Comparison of ENCODE assay signal across 14 cellular contexts in genomic region chr5:171454549-171454948, GRCh38. TPM values are rescaled to one million over a fixed set of nuclear protein-coding genes. Genes with fewer than 3 reads are reported as not detected.
A peak's percentile ranks its signal among the peaks of the same experiment; 100 is the strongest.
DNase-seq lines count a peak whose midpoint lies in the region; ATAC-seq, FAIRE-seq and TF ChIP-seq lines count a peak whose summit lies in the region.
"Had no signal": no experiment of that assay in that cellular context is flagged by ENCODE, and none has a peak within 500 bp of the region (broad histone marks: within the 10 kb centered on the region; RNA-seq: fewer than 3 reads in every experiment).

No MANE protein-coding gene starts in this region.

- DNase-seq in left ventricle myocardium inferior (no peak), cardiac septum (ENCODE audit: low spot score) (no peak), bronchial epithelial cell (ENCODE audit: low read depth) (no peak), neural progenitor cell (ENCODE audit: low spot score) (no peak), KBM-7 (no peak)
- DNase-seq: Calu3; CD8-positive, alpha-beta T cell; DMS79 treated with DMSO at 0.1 percent for 48 hours; GOT3; H9 had no signal

- H3K9ac ChIP-seq in neural progenitor cell: no peak overlapping the region
- H3K9ac ChIP-seq: BLaER1 treated with 17β-estradiol and CSF1 and Interleukin-3, amounts not matched to agents 10 nM and 100 nM had no signal

- H3K4me2 ChIP-seq in neural progenitor cell: no peak overlapping the region
- H3K4me2 ChIP-seq: BLaER1 treated with 17β-estradiol and CSF1 and Interleukin-3, amounts not matched to agents 10 nM and 100 nM had no signal

- H4K20me1 ChIP-seq in neural progenitor cell (ENCODE audit: low read depth): no peaks in the 10 kb centered on the region
- H4K20me1 ChIP-seq: BLaER1 treated with 17β-estradiol and CSF1 and Interleukin-3, amounts not matched to agents 10 nM and 100 nM had no signal

- H3K9me3 Mint-ChIP-seq in neural progenitor cell: no peaks in the 10 kb centered on the region
- H3K9me3 Mint-ChIP-seq: CD8-positive, alpha-beta T cell; H9 had no signal

- H3K4me1 Mint-ChIP-seq in neural progenitor cell: peaks cover 44% of the 10 kb centered on the region

- ATAC-seq in HG03460 (IDR thresholded peaks at IDR 0.05; ENCODE audit: unreplicated experiment): no peak
- ATAC-seq: CD8-positive, alpha-beta T cell; GM12878 had no signal

- peaks cover 8% of the 10 kb centered on the region for H3K36me3 Mint-ChIP-seq in neural progenitor cell
- H3K36me3 Mint-ChIP-seq: CD8-positive, alpha-beta T cell had no signal

- H3F3A ChIP-seq in neural progenitor cell (ENCODE audit: low read depth): peaks cover 15% of the 10 kb centered on the region

- H3K27ac Mint-ChIP-seq in neural progenitor cell: peak overlapping the region; percentile 22
- H3K27ac Mint-ChIP-seq: B cell; CD8-positive, alpha-beta T cell had no signal

- H3K4me1 ChIP-seq in left ventricle myocardium inferior (peaks cover 22% of the 10 kb centered on the region), neural progenitor cell (peaks cover 12% of the 10 kb centered on the region)

- no peak overlapping the region for H3K4me3 Mint-ChIP-seq in neural progenitor cell
- H3K4me3 Mint-ChIP-seq: B cell; CD8-positive, alpha-beta T cell; H9 had no signal

- H3K27me3 ChIP-seq in left ventricle myocardium inferior (ENCODE audit: low read depth) (no peaks in the 10 kb centered on the region), bronchial epithelial cell (ENCODE audit: control insufficient read depth, insufficient read depth, low read length) (no peaks in the 10 kb centered on the region), neural progenitor cell (peaks cover 24% of the 10 kb centered on the region)

- H3K27ac ChIP-seq in left ventricle myocardium inferior (replicated peaks): peak overlapping the region; percentile 25
- H3K27ac ChIP-seq in neural progenitor cell: no peak overlapping the region
- H3K27ac ChIP-seq: BLaER1 treated with 17β-estradiol and CSF1 and Interleukin-3, amounts not matched to agents 10 nM and 100 nM had no signal

- H3K27me3 Mint-ChIP-seq in neural progenitor cell (ENCODE audit: insufficient read depth, low read depth): peaks cover 15% of the 10 kb centered on the region

- H3K4me3 ChIP-seq in left ventricle myocardium inferior (no peak overlapping the region), bronchial epithelial cell (ENCODE audit: low read depth, low read length) (no peak overlapping the region), neural progenitor cell (no peak overlapping the region)
- H3K4me3 ChIP-seq: BLaER1 treated with 17β-estradiol and CSF1 and Interleukin-3, amounts not matched to agents 10 nM and 100 nM; GM12878 had no signal

- H2AFZ ChIP-seq in neural progenitor cell (replicated peaks): no peak overlapping the region

- no peaks in the 10 kb centered on the region for H3K9me3 ChIP-seq in left ventricle myocardium inferior (replicated peaks)
- H3K9me3 ChIP-seq in neural progenitor cell (ENCODE audit: low read depth): no peaks in the 10 kb centered on the region
- H3K9me3 ChIP-seq: BLaER1 treated with 17β-estradiol and CSF1 and Interleukin-3, amounts not matched to agents 10 nM and 100 nM had no signal

- H3K36me3 ChIP-seq in left ventricle myocardium inferior: peaks cover 9% of the 10 kb centered on the region
- H3K36me3 ChIP-seq in bronchial epithelial cell (ENCODE audit: control insufficient read depth, insufficient read depth, low read length): no peaks in the 10 kb centered on the region
- no peaks in the 10 kb centered on the region for H3K36me3 ChIP-seq in neural progenitor cell
- H3K36me3 ChIP-seq: BLaER1 treated with 17β-estradiol and CSF1 and Interleukin-3, amounts not matched to agents 10 nM and 100 nM had no signal

- no peaks in the 10 kb centered on the region for H3K79me2 ChIP-seq in neural progenitor cell (ENCODE audit: low read depth)

- FAIRE-seq in bronchial epithelial cell (lab: Jason Lieb, UNC): peak; percentile 89
- FAIRE-seq: GM12878 had no signal

- no peak for TF ChIP-seq CTCF in left ventricle myocardium inferior (IDR thresholded peaks at IDR 0.05; ENCODE audit: borderline replicate concordance)
- TF ChIP-seq CTCF in bronchial epithelial cell (IDR thresholded peaks at IDR 0.05; ENCODE audit: insufficient read depth, low read length, severe bottlenecking): no peak
- TF ChIP-seq CTCF in neural progenitor cell (IDR thresholded peaks at IDR 0.05): no peak

- in situ Hi-C loops in KBM-7 (cut with MboI; ENCODE audit: low pct_unique_long_range_greater_than_20kb, low sequenced_read_pairs): no loop called here

- intact Hi-C loops in left ventricle myocardium inferior (cut with micrococcal nuclease): no loop called here
- intact Hi-C loops in cardiac septum (cut with DNase I): no loop called here

RNA-seq across cellular contexts. Expression of gene FGF18, which starts 35.1 kb away (rescaled TPM):
- total RNA-seq in left ventricle myocardium inferior (30.4 TPM), cardiac septum (22.4 TPM), bronchial epithelial cell (under 0.01 TPM in 1 of 2 replicates, not detected in the other), neural progenitor cell (ENCODE audit: low replicate concordance) (0.06 and 0.22 TPM in 2 replicates)

Comparison
In these comparisons a context has a peak if more than half of its experiments do, and no peak if none do; other contexts are left out.
1. RNA of gene FGF18, which starts 35.1 kb away (total RNA-seq): 30.4 TPM in left ventricle myocardium inferior (single experiment) and 22.4 TPM in cardiac septum (single experiment); 0.06 to 0.22 TPM in neural progenitor cell and under 0.01 TPM in bronchial epithelial cell; every median in the first group is over 10 times any median in the second.